In genomic region chr7:91632234-91632947, GRCh38 we compare ENCODE assay signal across 1 cellular context.
TF ChIP-seq lines count a peak whose summit lies in the region.

No MANE protein-coding gene starts in this region.

TF ChIP-seq in K562, 482 proteins besides CTCF, POLR2A, EP300 and RAD21:
- TF ChIP-seq ZBTB7A (IDR thresholded peaks at IDR 0.05; ENCODE audit: borderline replicate concordance, control insufficient read depth, low read depth, low read length), result no peak
- TF ChIP-seq IRF1 (CRISPR knock-in tag; IDR thresholded peaks at IDR 0.05; ENCODE audit: borderline replicate concordance), result no peak
- TF ChIP-seq NR4A1 (CRISPR knock-in tag; IDR thresholded peaks at IDR 0.05), result no peak
- TF ChIP-seq NR4A1 (tag; IDR thresholded peaks at IDR 0.05), result peak; percentile 24; the same call in 1 of the 2 replicates
- TF ChIP-seq, protein P1, sequence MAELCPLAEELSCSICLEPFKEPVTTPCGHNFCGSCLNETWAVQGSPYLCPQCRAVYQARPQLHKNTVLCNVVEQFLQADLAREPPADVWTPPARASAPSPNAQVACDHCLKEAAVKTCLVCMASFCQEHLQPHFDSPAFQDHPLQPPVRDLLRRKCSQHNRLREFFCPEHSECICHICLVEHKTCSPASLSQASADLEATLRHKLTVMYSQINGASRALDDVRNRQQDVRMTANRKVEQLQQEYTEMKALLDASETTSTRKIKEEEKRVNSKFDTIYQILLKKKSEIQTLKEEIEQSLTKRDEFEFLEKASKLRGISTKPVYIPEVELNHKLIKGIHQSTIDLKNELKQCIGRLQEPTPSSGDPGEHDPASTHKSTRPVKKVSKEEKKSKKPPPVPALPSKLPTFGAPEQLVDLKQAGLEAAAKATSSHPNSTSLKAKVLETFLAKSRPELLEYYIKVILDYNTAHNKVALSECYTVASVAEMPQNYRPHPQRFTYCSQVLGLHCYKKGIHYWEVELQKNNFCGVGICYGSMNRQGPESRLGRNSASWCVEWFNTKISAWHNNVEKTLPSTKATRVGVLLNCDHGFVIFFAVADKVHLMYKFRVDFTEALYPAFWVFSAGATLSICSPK (IDR thresholded peaks at IDR 0.05; ENCODE audit: borderline replicate concordance), result no peak
- TF ChIP-seq ZNF644 (tag; IDR thresholded peaks at IDR 0.05; ENCODE audit: low read depth), result 0 out of 2 replicates have a peak, but pooled peaks have one; percentile 4
TF ChIP-seq in K562: peak in this region for 2.
